Comparison of ENCODE assay signal across 8 cellular contexts in genomic region chr13:43878897-43879322, GRCh38. TPM values are rescaled to one million over a fixed set of nuclear protein-coding genes. Genes with fewer than 3 reads are reported as not detected.
DNase-seq lines count a peak whose midpoint lies in the region; ATAC-seq and TF ChIP-seq lines count a peak whose summit lies in the region.

No MANE protein-coding gene starts in this region.

- H3K9me3 Mint-ChIP-seq in CD8-positive, alpha-beta T cell, result peaks cover 2% of the 10 kb centered on the region

- DNase-seq in CD8-positive, alpha-beta T cell, result peak in 3 of 7 experiments; percentile 19 to 34 (median 24)
- DNase-seq in coronary artery (ENCODE audit: low spot score), result peak; percentile 89
- peak; percentile 85 for DNase-seq in kidney tubule cell (ENCODE audit: low spot score)
- peak; percentile 2 for DNase-seq in stimulated activated CD8-positive, alpha-beta memory T cell treated with anti-CD3 and anti-CD28 coated beads, Interleukin-15, amount 100 ng/mL, for 1 hour (ENCODE audit: low read depth)

- H3K27ac Mint-ChIP-seq in CD8-positive, alpha-beta T cell, result peak overlapping the region; percentile 84

- no peak for ATAC-seq in CD8-positive, alpha-beta T cell
- ATAC-seq in GM19035 (IDR thresholded peaks at IDR 0.05; ENCODE audit: unreplicated experiment), result peak; percentile 42
- peak; percentile 36 for ATAC-seq in HG03175 (IDR thresholded peaks at IDR 0.05; ENCODE audit: unreplicated experiment)
- peak; percentile 76 for ATAC-seq in SK-N-SH treated with all-trans-retinoic acid at 6 μM for 48 hours
- no peak for ATAC-seq in HG03378 (IDR thresholded peaks at IDR 0.05; ENCODE audit: unreplicated experiment)

- H3K27me3 ChIP-seq in CD8-positive, alpha-beta T cell (ENCODE audit: insufficient read depth, low read length), result no peaks in the 10 kb centered on the region

- peaks cover 10% of the 10 kb centered on the region for H3K4me1 ChIP-seq in CD8-positive, alpha-beta T cell (ENCODE audit: insufficient read depth, low read length)

- no peak overlapping the region for H3K27ac ChIP-seq in CD8-positive, alpha-beta T cell (ENCODE audit: low read depth, low read length)
- H3K27ac ChIP-seq in coronary artery, result peak overlapping the region; percentile 96 to 98

- TF ChIP-seq CTCF in CD8-positive, alpha-beta T cell (IDR thresholded peaks at IDR 0.05), result no peak
- TF ChIP-seq CTCF in coronary artery (IDR thresholded peaks at IDR 0.05), result no peak

- POLR2A ChIA-PET in CD8-positive, alpha-beta T cell (lab: Charles Lee), result interaction anchor here (0.6 kb wide), 1 partner anchor 1600 kb away, joined by 3 read pairs; no protein-coding TSS in a partner anchor

- H3K36me3 ChIP-seq in CD8-positive, alpha-beta T cell (ENCODE audit: insufficient read depth, low read length), result no peaks in the 10 kb centered on the region

- H3K36me3 Mint-ChIP-seq in CD8-positive, alpha-beta T cell, result no peaks in the 10 kb centered on the region

- H3K4me3 Mint-ChIP-seq in CD8-positive, alpha-beta T cell, result peak overlapping the region; percentile 90

- CTCF ChIA-PET in CD8-positive, alpha-beta T cell (lab: Charles Lee), result interaction anchor here (0.8 to 3.9 kb wide), 2 partner anchors 27 to 910 kb away, joined by 4 to 13 read pairs; no protein-coding TSS in a partner anchor

- peak overlapping the region; percentile 56 for H3K4me3 ChIP-seq in CD8-positive, alpha-beta T cell (ENCODE audit: low read depth, low read length)
- H3K4me3 ChIP-seq in coronary artery, result peak overlapping the region; percentile 94

- intact Hi-C loops in CD8-positive, alpha-beta T cell (cut with DNase I, micrococcal nuclease), result loop anchor here (2.0 to 10.0 kb wide), 4 partner anchors 396 to 1038 kb away; partner anchors contain the start of gene TSC22D1 (in 1 of the 2)

- H3K9me3 ChIP-seq in CD8-positive, alpha-beta T cell (ENCODE audit: low read length), result no peaks in the 10 kb centered on the region

- H3K27me3 Mint-ChIP-seq in CD8-positive, alpha-beta T cell (ENCODE audit: low read depth), result peaks cover 11% of the 10 kb centered on the region

- peaks cover 14% of the 10 kb centered on the region for H3K4me1 Mint-ChIP-seq in CD8-positive, alpha-beta T cell (ENCODE audit: low read depth)

TF ChIP-seq in SK-N-SH treated with all-trans-retinoic acid at 6 μM for 48 hours, 23 proteins besides CTCF, POLR2A, EP300 and RAD21:
- TF ChIP-seq ESRRG (CRISPR knock-in tag; IDR thresholded peaks at IDR 0.05) (no peak), ZFP3 (CRISPR knock-in tag; IDR thresholded peaks at IDR 0.05) (0 out of 2 replicates have a peak, but pooled peaks have one; percentile 40)
TF ChIP-seq in SK-N-SH treated with all-trans-retinoic acid at 6 μM for 48 hours: peak in this region for 1.

RNA-seq across cellular contexts. Expression of gene CCDC122, which starts 0.6 kb away (rescaled TPM):
- not detected for total RNA-seq in CD8-positive, alpha-beta T cell

RNA-seq across cellular contexts. Expression of gene LACC1, which starts 0.8 kb away (rescaled TPM):
- total RNA-seq in CD8-positive, alpha-beta T cell, result under 1 TPM; 0.16 to 0.36 TPM

Comparison
In these comparisons a context has a peak if more than half of its experiments do, and no peak if none do; other contexts are left out.
1. ATAC-seq: peak in GM19035 (single experiment), HG03175 (single experiment) and SK-N-SH treated with all-trans-retinoic acid at 6 μM for 48 hours (single experiment); none in CD8-positive, alpha-beta T cell (single experiment) and HG03378 (single experiment).